In genomic region chr7:89826574-89826973, GRCh38 we compare ENCODE assay signal across 27 cellular contexts.
"Had no signal": no experiment of that assay in that cellular context is flagged by ENCODE, and none has a peak within 500 bp of the region (broad histone marks: within the 10 kb centered on the region; RNA-seq: fewer than 3 reads in every experiment).

No MANE protein-coding gene starts in this region.

- FAIRE-seq: colon had no signal

- DNase-seq: activated CD4-positive, alpha-beta T cell treated with anti-CD3 and anti-CD28 coated beads, Interleukin-2, amount 10 ng/mL, durations not matched to agents 24 days and 14 days; activated CD4-positive, alpha-beta T cell treated with anti-CD3 and anti-CD28 coated beads, Interleukin-2, amount 50 U/mL, for 4 hours; activated CD8-positive, alpha-beta T cell treated with anti-CD3 and anti-CD28 coated beads for 36 hours; activated effector memory CD4-positive, alpha-beta T cell treated with anti-CD3 and anti-CD28 coated beads, Interleukin-2, amount 50 U/mL, for 16 hours; activated naive CD4-positive, alpha-beta T cell; activated naive CD4-positive, alpha-beta T cell treated with anti-CD3 and anti-CD28 coated beads, Interleukin-2, amount 50 U/mL, for 16 hours; activated naive CD8-positive, alpha-beta T cell treated with anti-CD3 and anti-CD28 coated beads for 36 hours; activated T-cell treated with anti-CD3 and anti-CD28 coated beads, Interleukin-2, amount 50 U/mL, for 1 hour; activated T-cell treated with anti-CD3 and anti-CD28 coated beads, Interleukin-2, amount 50 U/mL, for 72 hours; amniotic stem cell; aorta; brain microvascular endothelial cell; central memory CD4-positive, alpha-beta T cell; Kasumi-1; MG63; NCI-H1092; NCI-H1436 treated with DMSO at 0.1 percent for 48 hours; NCI-H1694 treated with DMSO at 0.1 percent for 48 hours; NCI-H2029; NCI-H2107; NCI-H2171; NCI-H510A; NCI-H748 treated with DMSO at 0.1 percent for 48 hours; NK-92 treated with Interleukin-12 subunit alpha and Interleukin-12 subunit beta, amount 100 ng/mL, for 24 hours; SHP77; T1000 had no signal

- H3K27ac ChIP-seq: brain microvascular endothelial cell had no signal
